Comparison of ENCODE assay signal across 1 cellular context in genomic region chrX:120797201-120797938, GRCh38.
TF ChIP-seq lines count a peak whose summit lies in the region.

No MANE protein-coding gene starts in this region.

TF ChIP-seq in GM23338, 12 proteins besides CTCF, POLR2A, EP300 and RAD21 (continued from another document):
- TF ChIP-seq ZNF462 (CRISPR knock-in tag; IDR thresholded peaks at IDR 0.05) (no peak), EZH2 (IDR thresholded peaks at IDR 0.05; ENCODE audit: low read depth, unreplicated experiment) (no peak), STAT1 (IDR thresholded peaks at IDR 0.05; ENCODE audit: unreplicated experiment) (no peak), POLR2AphosphoS5 (IDR thresholded peaks at IDR 0.05; ENCODE audit: low read depth) (no peak), EZH2phosphoT487 (IDR thresholded peaks at IDR 0.05; ENCODE audit: unreplicated experiment) (no peak), REST (IDR thresholded peaks at IDR 0.05; ENCODE audit: unreplicated experiment) (no peak), CREB1 (CRISPR knock-in tag; IDR thresholded peaks at IDR 0.05; ENCODE audit: low read depth) (no peak), ZNF114 (CRISPR knock-in tag; IDR thresholded peaks at IDR 0.05) (no peak), JUNB (IDR thresholded peaks at IDR 0.05; ENCODE audit: unreplicated experiment) (no peak)
